In genomic region chr4:25062098-25062497, GRCh38 we compare ENCODE assay signal across 33 cellular contexts. TPM values are rescaled to one million over a fixed set of nuclear protein-coding genes. Genes with fewer than 3 reads are reported as not detected.
"Had no signal": no experiment of that assay in that cellular context is flagged by ENCODE, and none has a peak within 500 bp of the region (broad histone marks: within the 10 kb centered on the region; RNA-seq: fewer than 3 reads in every experiment).

No MANE protein-coding gene starts in this region.

- H3K9me3 Mint-ChIP-seq: T-cell had no signal

- H3K36me3 ChIP-seq: SJSA1 had no signal

- H3K4me1 Mint-ChIP-seq: T-cell had no signal

- H3K4me3 ChIP-seq: PC-9, SJSA1 had no signal

- ATAC-seq: Panc1, T-cell had no signal

- H3K4me1 ChIP-seq: SJSA1 had no signal

- H3K4me3 Mint-ChIP-seq: T-cell had no signal

- H3K9me3 ChIP-seq: SJSA1, SK-N-SH had no signal

- H3K27me3 ChIP-seq: SJSA1 had no signal

- H3K27ac ChIP-seq: PC-9, SJSA1 had no signal

- H3K36me3 Mint-ChIP-seq: T-cell had no signal

- DNase-seq: Karpas-422, MM.1S, MV-4-11, NCI-H1092, NCI-H1105, NCI-H1417 treated with DMSO at 0.1 percent for 48 hours, NCI-H1436 treated with DMSO at 0.1 percent for 48 hours, NCI-H1694 treated with DMSO at 0.1 percent for 48 hours, NCI-H187 treated with DMSO at 0.1 percent for 48 hours, NCI-H2029, NCI-H2081, NCI-H2107, NCI-H2171, NCI-H226, NCI-H446 treated with DMSO at 0.1 percent for 48 hours, NCI-H510A, NCI-H524, NCI-H526, NCI-H69, NCI-H748 treated with DMSO at 0.1 percent for 48 hours, NCI-H82, PC-9, Right ventricle myocardium superior, RPMI8226, SHP77 treated with DMSO at 0.1 percent for 48 hours, SK-N-SH, T-cell had no signal

- H3K27ac Mint-ChIP-seq: T-cell had no signal

RNA-seq across cellular contexts. Expression of gene LGI2, which starts 31.4 kb away (rescaled TPM):
- total RNA-seq: LHCN-M2; MCF 10A; OCI-LY7; PC-9; SJSA1; T-helper 1 cell treated with Interleukin-12 subunit alpha and Interleukin-12 subunit beta and Interleukin-4 antibody, amounts not matched to agents 30 ng/mL and 1 ng/mL, for 36 hours had no signal
